16 cellular contexts compared by ENCODE assay signal in genomic region chr19:8454218-8454617, GRCh38. TPM values are rescaled to one million over a fixed set of nuclear protein-coding genes. Genes with fewer than 3 reads are reported as not detected.
DNase-seq lines count a peak whose midpoint lies in the region; ATAC-seq, FAIRE-seq and TF ChIP-seq lines count a peak whose summit lies in the region.
"Had no signal": no experiment of that assay in that cellular context is flagged by ENCODE, and none has a peak within 500 bp of the region (broad histone marks: within the 10 kb centered on the region; RNA-seq: fewer than 3 reads in every experiment).

No MANE protein-coding gene starts in this region.

- WGBS in small intestine, 3 donors, result 46 to 69% (median 53%) methylated on average over 1 of the region's 1 CpG

- H3K4me1 ChIP-seq in neutrophil (ENCODE audit: control insufficient read depth in 1 of 2, insufficient read depth in 1 of 2, low read depth in 1 of 2, low read length in 1 of 2), result peaks cover 5 to 11% of the 10 kb centered on the region in 2 experiments
- H3K4me1 ChIP-seq in small intestine (ENCODE audit: control insufficient read depth in 2 of 2, insufficient read depth in 1 of 2, low read depth in 1 of 2, low read length in 1 of 2), result peaks cover 0 to 24% of the 10 kb centered on the region in 2 donors

- no peak overlapping the region for H3K4me3 ChIP-seq in neutrophil (ENCODE audit: low read depth in 1 of 2, low read length in 1 of 2)
- H3K4me3 ChIP-seq in small intestine (ENCODE audit: low read depth in 1 of 2, low read length in 2 of 2), result no peak overlapping the region
- H3K4me3 ChIP-seq: BLaER1 treated with 17β-estradiol and CSF1 and Interleukin-3, amounts not matched to agents 10 nM and 100 nM; Peyer's patch had no signal

- H3K27me3 Mint-ChIP-seq in activated CD4-positive, alpha-beta memory T cell treated with anti-CD3 and anti-CD28 coated beads for 36 hours, result no peaks in the 10 kb centered on the region
- no peaks in the 10 kb centered on the region for H3K27me3 Mint-ChIP-seq in activated CD4-positive, alpha-beta memory T cell treated with anti-CD3 and anti-CD28 coated beads, Interleukin-2, amount 10 ng/mL, durations not matched to agents 7 days and 5 days
- H3K27me3 Mint-ChIP-seq in stimulated activated naive CD8-positive, alpha-beta T cell treated with anti-CD3 and anti-CD28 coated beads, Interleukin-15, Interleukin-2, amounts not matched to agents 100 ng/mL and 50 ng/mL, for 24 hours, result no peaks in the 10 kb centered on the region
- H3K27me3 Mint-ChIP-seq in stimulated activated naive CD8-positive, alpha-beta T cell treated with anti-CD3 and anti-CD28 coated beads, Interleukin-15, amount 100 ng/mL, for 72 hours, result no peaks in the 10 kb centered on the region

- H3K9me3 Mint-ChIP-seq in activated CD4-positive, alpha-beta memory T cell treated with anti-CD3 and anti-CD28 coated beads for 36 hours, result no peaks in the 10 kb centered on the region
- no peaks in the 10 kb centered on the region for H3K9me3 Mint-ChIP-seq in activated CD4-positive, alpha-beta memory T cell treated with anti-CD3 and anti-CD28 coated beads, Interleukin-2, amount 10 ng/mL, durations not matched to agents 7 days and 5 days
- H3K9me3 Mint-ChIP-seq in stimulated activated naive CD8-positive, alpha-beta T cell treated with anti-CD3 and anti-CD28 coated beads, Interleukin-15, Interleukin-2, amounts not matched to agents 100 ng/mL and 50 ng/mL, for 24 hours, result no peaks in the 10 kb centered on the region
- no peaks in the 10 kb centered on the region for H3K9me3 Mint-ChIP-seq in stimulated activated naive CD8-positive, alpha-beta T cell treated with anti-CD3 and anti-CD28 coated beads, Interleukin-15, amount 100 ng/mL, for 72 hours

- H3K27me3 ChIP-seq in neutrophil, result no peaks in the 10 kb centered on the region
- H3K27me3 ChIP-seq in small intestine (ENCODE audit: control insufficient read depth in 2 of 2, insufficient read depth in 2 of 2, low read length in 2 of 2), result no peaks in the 10 kb centered on the region
- H3K27me3 ChIP-seq: BLaER1 treated with 17β-estradiol and CSF1 and Interleukin-3, amounts not matched to agents 10 nM and 100 nM; Peyer's patch had no signal

- peak overlapping the region; percentile 39 for H3K27ac Mint-ChIP-seq in activated CD4-positive, alpha-beta memory T cell treated with anti-CD3 and anti-CD28 coated beads for 36 hours
- no peak overlapping the region for H3K27ac Mint-ChIP-seq in activated CD4-positive, alpha-beta memory T cell treated with anti-CD3 and anti-CD28 coated beads, Interleukin-2, amount 10 ng/mL, durations not matched to agents 7 days and 5 days
- H3K27ac Mint-ChIP-seq in stimulated activated naive CD8-positive, alpha-beta T cell treated with anti-CD3 and anti-CD28 coated beads, Interleukin-15, Interleukin-2, amounts not matched to agents 100 ng/mL and 50 ng/mL, for 24 hours, result peak overlapping the region; percentile 4
- peak overlapping the region in 1 of 2 donors; percentile 93 for H3K27ac Mint-ChIP-seq in stimulated activated naive CD8-positive, alpha-beta T cell treated with anti-CD3 and anti-CD28 coated beads, Interleukin-15, amount 100 ng/mL, for 72 hours

- H3K27ac ChIP-seq in neutrophil, result peak overlapping the region; percentile 0
- H3K27ac ChIP-seq in small intestine (ENCODE audit: low read depth in 1 of 2, low read length in 1 of 2), result no peak overlapping the region
- H3K27ac ChIP-seq: BLaER1 treated with 17β-estradiol and CSF1 and Interleukin-3, amounts not matched to agents 10 nM and 100 nM; Peyer's patch had no signal

- ATAC-seq in stimulated activated naive CD8-positive, alpha-beta T cell treated with anti-CD3 and anti-CD28 coated beads, Interleukin-15, amount 100 ng/mL, for 72 hours, result no peak
- no peak for ATAC-seq in GM21390 (IDR thresholded peaks at IDR 0.05; ENCODE audit: unreplicated experiment)

- H3K36me3 Mint-ChIP-seq in activated CD4-positive, alpha-beta memory T cell treated with anti-CD3 and anti-CD28 coated beads for 36 hours, result peaks cover 46% of the 10 kb centered on the region
- H3K36me3 Mint-ChIP-seq in activated CD4-positive, alpha-beta memory T cell treated with anti-CD3 and anti-CD28 coated beads, Interleukin-2, amount 10 ng/mL, durations not matched to agents 7 days and 5 days (ENCODE audit: low read depth), result peaks cover 61% of the 10 kb centered on the region
- H3K36me3 Mint-ChIP-seq in stimulated activated naive CD8-positive, alpha-beta T cell treated with anti-CD3 and anti-CD28 coated beads, Interleukin-15, Interleukin-2, amounts not matched to agents 100 ng/mL and 50 ng/mL, for 24 hours (ENCODE audit: low read depth), result peaks cover 71% of the 10 kb centered on the region

- DNase-seq in activated CD4-positive, alpha-beta memory T cell treated with anti-CD3 and anti-CD28 coated beads for 36 hours, result no peak
- DNase-seq in activated CD4-positive, alpha-beta memory T cell treated with anti-CD3 and anti-CD28 coated beads, Interleukin-2, amount 10 ng/mL, durations not matched to agents 7 days and 5 days, result no peak
- DNase-seq in stimulated activated naive CD8-positive, alpha-beta T cell treated with anti-CD3 and anti-CD28 coated beads, Interleukin-15, amount 100 ng/mL, for 72 hours, result no peak
- no peak for DNase-seq in HK-2 (ENCODE audit: unreplicated experiment)
- DNase-seq in small intestine, result no peak
- DNase-seq: 8988T, H7, NCI-H1436 treated with DMSO at 0.1 percent for 48 hours, NCI-H2081 treated with DMSO at 0.1 percent for 48 hours, NCI-H524, Peyer's patch had no signal

- no peaks in the 10 kb centered on the region for H3K9me3 ChIP-seq in neutrophil
- no peaks in the 10 kb centered on the region for H3K9me3 ChIP-seq in small intestine (ENCODE audit: control insufficient read depth, low read depth)
- H3K9me3 ChIP-seq: BLaER1 treated with 17β-estradiol and CSF1 and Interleukin-3, amounts not matched to agents 10 nM and 100 nM; Peyer's patch had no signal

- TF ChIP-seq CTCF in neutrophil (IDR thresholded peaks at IDR 0.05), result no peak

- POLR2A ChIA-PET in activated CD4-positive, alpha-beta memory T cell treated with anti-CD3 and anti-CD28 coated beads for 36 hours (lab: Charles Lee), result no interaction called here
- POLR2A ChIA-PET in activated CD4-positive, alpha-beta memory T cell treated with anti-CD3 and anti-CD28 coated beads, Interleukin-2, amount 10 ng/mL, durations not matched to agents 7 days and 5 days (lab: Charles Lee), result interaction anchor here (1.1 kb wide), 2 partner anchors 10 to 52 kb away, joined by 3 to 4 read pairs; partner anchors contain the start of gene HNRNPM

- no peak overlapping the region for H3K4me3 Mint-ChIP-seq in activated CD4-positive, alpha-beta memory T cell treated with anti-CD3 and anti-CD28 coated beads for 36 hours
- H3K4me3 Mint-ChIP-seq in activated CD4-positive, alpha-beta memory T cell treated with anti-CD3 and anti-CD28 coated beads, Interleukin-2, amount 10 ng/mL, durations not matched to agents 7 days and 5 days, result no peak overlapping the region
- no peak overlapping the region for H3K4me3 Mint-ChIP-seq in stimulated activated naive CD8-positive, alpha-beta T cell treated with anti-CD3 and anti-CD28 coated beads, Interleukin-15, Interleukin-2, amounts not matched to agents 100 ng/mL and 50 ng/mL, for 24 hours
- H3K4me3 Mint-ChIP-seq in stimulated activated naive CD8-positive, alpha-beta T cell treated with anti-CD3 and anti-CD28 coated beads, Interleukin-15, amount 100 ng/mL, for 72 hours, result no peak overlapping the region

- FAIRE-seq in small intestine (lab: Jason Lieb, UNC), result no peak

- peaks cover 87% of the 10 kb centered on the region for H3K4me1 Mint-ChIP-seq in activated CD4-positive, alpha-beta memory T cell treated with anti-CD3 and anti-CD28 coated beads for 36 hours (ENCODE audit: low read depth)
- H3K4me1 Mint-ChIP-seq in activated CD4-positive, alpha-beta memory T cell treated with anti-CD3 and anti-CD28 coated beads, Interleukin-2, amount 10 ng/mL, durations not matched to agents 7 days and 5 days, result peaks cover 82% of the 10 kb centered on the region
- H3K4me1 Mint-ChIP-seq in stimulated activated naive CD8-positive, alpha-beta T cell treated with anti-CD3 and anti-CD28 coated beads, Interleukin-15, Interleukin-2, amounts not matched to agents 100 ng/mL and 50 ng/mL, for 24 hours (ENCODE audit: low read depth), result peaks cover 83% of the 10 kb centered on the region
- H3K4me1 Mint-ChIP-seq in stimulated activated naive CD8-positive, alpha-beta T cell treated with anti-CD3 and anti-CD28 coated beads, Interleukin-15, amount 100 ng/mL, for 72 hours, result peaks cover 78% of the 10 kb centered on the region

- H3K36me3 ChIP-seq in neutrophil (peaks cover 26% of the 10 kb centered on the region), small intestine (ENCODE audit: control insufficient read depth in 2 of 2, insufficient read depth in 2 of 2, low read length in 2 of 2) (peaks cover 0 to 13% of the 10 kb centered on the region in 2 donors)

- intact Hi-C loops in activated CD4-positive, alpha-beta memory T cell treated with anti-CD3 and anti-CD28 coated beads for 36 hours (cut with micrococcal nuclease), result no loop called here

- CTCF ChIA-PET in activated CD4-positive, alpha-beta memory T cell treated with anti-CD3 and anti-CD28 coated beads for 36 hours (lab: Charles Lee), result no interaction called here
- CTCF ChIA-PET in activated CD4-positive, alpha-beta memory T cell treated with anti-CD3 and anti-CD28 coated beads, Interleukin-2, amount 10 ng/mL, durations not matched to agents 7 days and 5 days (lab: Charles Lee), result interaction anchor here (0.6 kb wide), 1 partner anchor 161 kb away, joined by 4 read pairs; no protein-coding TSS in a partner anchor

RNA-seq across cellular contexts. Expression of gene HNRNPM, which starts 9.4 kb away (rescaled TPM):
- 100 to 1,000 TPM; 237 to 238 TPM for total RNA-seq in activated CD4-positive, alpha-beta memory T cell treated with anti-CD3 and anti-CD28 coated beads for 36 hours
- total RNA-seq in activated CD4-positive, alpha-beta memory T cell treated with anti-CD3 and anti-CD28 coated beads, Interleukin-2, amount 10 ng/mL, durations not matched to agents 7 days and 5 days, result 100 to 1,000 TPM; 205 to 211 TPM
- 100 to 1,000 TPM in 1 of 3 donors, 10 to 100 TPM in 2; 98.6 to 225 (median 99.4) TPM for polyA plus RNA-seq in small intestine

RNA-seq across cellular contexts. Expression of gene MARCHF2, which starts 41.1 kb away (rescaled TPM):
- 10 to 100 TPM; 14.5 to 16.0 TPM for total RNA-seq in activated CD4-positive, alpha-beta memory T cell treated with anti-CD3 and anti-CD28 coated beads for 36 hours
- 10 to 100 TPM; 20.6 to 20.8 TPM for total RNA-seq in activated CD4-positive, alpha-beta memory T cell treated with anti-CD3 and anti-CD28 coated beads, Interleukin-2, amount 10 ng/mL, durations not matched to agents 7 days and 5 days
- polyA plus RNA-seq in small intestine, result 10 to 100 TPM; 20.9 to 30.0 (median 28.0) TPM

RNA-seq across cellular contexts. Expression of gene PRAM1, which starts 48.2 kb away (rescaled TPM):
- under 1 TPM; 0.73 to 1.00 TPM for total RNA-seq in activated CD4-positive, alpha-beta memory T cell treated with anti-CD3 and anti-CD28 coated beads for 36 hours
- total RNA-seq in activated CD4-positive, alpha-beta memory T cell treated with anti-CD3 and anti-CD28 coated beads, Interleukin-2, amount 10 ng/mL, durations not matched to agents 7 days and 5 days, result under 1 TPM; 0.58 to 0.63 TPM
- polyA plus RNA-seq in small intestine, result under 1 TPM; 0.45 to 0.81 (median 0.69) TPM
- total RNA-seq: HT1080 had no signal

RNA-seq across cellular contexts. Expression of gene ZNF414, which starts 59.7 kb away (rescaled TPM):
- 10 to 100 TPM; 19.7 to 24.6 TPM for total RNA-seq in activated CD4-positive, alpha-beta memory T cell treated with anti-CD3 and anti-CD28 coated beads for 36 hours
- total RNA-seq in activated CD4-positive, alpha-beta memory T cell treated with anti-CD3 and anti-CD28 coated beads, Interleukin-2, amount 10 ng/mL, durations not matched to agents 7 days and 5 days, result 10 to 100 TPM; 29.7 to 33.3 TPM
- polyA plus RNA-seq in small intestine, result 10 to 100 TPM in 2 of 3 donors, 1 to 10 TPM in 1; 6.5 to 28.2 (median 12.7) TPM
